Comparison of ENCODE assay signal across 1 cellular context in genomic region chrX:51555836-51556235, GRCh38. TPM values are rescaled to one million over a fixed set of nuclear protein-coding genes. Genes with fewer than 3 reads are reported as not detected.
"Had no signal": no experiment of that assay in that cellular context is flagged by ENCODE, and none has a peak within 500 bp of the region (broad histone marks: within the 10 kb centered on the region; RNA-seq: fewer than 3 reads in every experiment).

No MANE protein-coding gene starts in this region.

RNA-seq across cellular contexts. Expression of gene NUDT11, which starts 59.4 kb away (rescaled TPM):
- total RNA-seq: PC-9 had no signal
